In genomic region chr9:124858330-124859046, GRCh38 we compare ENCODE assay signal across 17 cellular contexts. TPM values are rescaled to one million over a fixed set of nuclear protein-coding genes. Genes with fewer than 3 reads are reported as not detected.
A peak's percentile ranks its signal among the peaks of the same experiment; 100 is the strongest.
DNase-seq lines count a peak whose midpoint lies in the region; TF ChIP-seq lines count a peak whose summit lies in the region.
"Had no signal": no experiment of that assay in that cellular context is flagged by ENCODE, and none has a peak within 500 bp of the region (broad histone marks: within the 10 kb centered on the region; RNA-seq: fewer than 3 reads in every experiment).

No MANE protein-coding gene starts in this region.

- peak; percentile 8; the same call in 1 of the 2 replicates for TF ChIP-seq CTCF in AG10803 (conservative IDR thresholded peaks at IDR 0.05; ENCODE audit: low read length)
- 0 out of 3 replicates have a peak, but pooled peaks have one; percentile 24 for TF ChIP-seq CTCF in GM12872 (IDR thresholded peaks at IDR 0.05; ENCODE audit: insufficient read depth, low read depth, low read length)
- no peak for TF ChIP-seq CTCF in left ventricle myocardium inferior (IDR thresholded peaks at IDR 0.05; ENCODE audit: borderline replicate concordance)

- H3K36me3 ChIP-seq in iPS-20b (ENCODE audit: insufficient read depth, low read depth, low read length) (peaks cover 48% of the 10 kb centered on the region), left ventricle myocardium inferior (peaks cover 37% of the 10 kb centered on the region)

- no peak overlapping the region; the same call in 1 of the 2 replicates for H3K9ac ChIP-seq in iPS-20b (ENCODE audit: low read depth, low read length)

- DNase-seq in AG10803 (ENCODE audit: low read depth) = no peak
- no peak for DNase-seq in Ammon's horn (ENCODE audit: low spot score)
- DNase-seq in left ventricle myocardium inferior = no peak
- no peak for DNase-seq in glomerular visceral epithelial cell (ENCODE audit: extremely low spot score)
- no peak for DNase-seq in NK-92 treated with Interleukin-12 subunit alpha and Interleukin-12 subunit beta, amount 100 ng/mL, for 24 hours (lab: John Stamatoyannopoulos, UW)
- DNase-seq: CD4-positive, alpha-beta T cell; effector CD8-positive, alpha-beta T cell; left cardiac atrium; NCI-H446 treated with DMSO at 0.1 percent for 48 hours; RPMI8226; spleen; T1000; thyroid gland had no signal

- H3K27me3 ChIP-seq in iPS-20b (ENCODE audit: insufficient read depth, low read length) (no peaks in the 10 kb centered on the region), left ventricle myocardium inferior (ENCODE audit: low read depth) (no peaks in the 10 kb centered on the region)
- H3K27me3 ChIP-seq: spleen, thyroid gland had no signal

- H3K4me1 ChIP-seq in iPS-20b (ENCODE audit: insufficient read depth, low read length) = peaks cover 5% of the 10 kb centered on the region
- peaks cover 48% of the 10 kb centered on the region for H3K4me1 ChIP-seq in left ventricle myocardium inferior

- H3K27ac ChIP-seq in iPS-20b (ENCODE audit: low read length) (no peak overlapping the region), left ventricle myocardium inferior (replicated peaks) (no peak overlapping the region)
- H3K27ac ChIP-seq: thyroid gland had no signal

- no peaks in the 10 kb centered on the region for H3K9me3 ChIP-seq in iPS-20b (ENCODE audit: insufficient read depth, low read depth, low read length)
- H3K9me3 ChIP-seq in left ventricle myocardium inferior (replicated peaks) = no peaks in the 10 kb centered on the region
- H3K9me3 ChIP-seq: spleen, thyroid gland had no signal

- H3K4me3 ChIP-seq in AG10803 (ENCODE audit: low read length) = no peak overlapping the region
- H3K4me3 ChIP-seq in iPS-20b (ENCODE audit: low read length) = 0 out of 2 replicates have a peak overlapping the region, but pooled peaks have one; percentile 94
- H3K4me3 ChIP-seq in left ventricle myocardium inferior = no peak overlapping the region
- H3K4me3 ChIP-seq: spleen, thyroid gland had no signal

- intact Hi-C loops in left ventricle myocardium inferior (cut with micrococcal nuclease) = no loop called here

TF ChIP-seq in PFSK-1, 5 proteins besides CTCF, POLR2A, EP300 and RAD21:
- no peak for TF ChIP-seq REST (IDR thresholded peaks at IDR 0.05; ENCODE audit: insufficient read depth in 1 of 2, low read depth in 2 of 2, low read length in 2 of 2)
- no peak for TF ChIP-seq SIN3A (IDR thresholded peaks at IDR 0.05; ENCODE audit: borderline replicate concordance, insufficient read depth, low read length)
- peak; percentile 23; the same call in 1 of the 2 replicates for TF ChIP-seq POLR2AphosphoS5 (IDR thresholded peaks at IDR 0.05; ENCODE audit: low read depth, low read length)
- TF ChIP-seq TAF1 (IDR thresholded peaks at IDR 0.05; ENCODE audit: borderline replicate concordance, insufficient read depth, low read length) = no peak

RNA-seq across cellular contexts. Expression of gene RPL35, which starts 3.3 kb away (rescaled TPM):
- polyA plus RNA-seq in PFSK-1 (2012; ENCODE audit: insufficient read length, low read depth) = 3,407 TPM
- total RNA-seq in left ventricle myocardium inferior = 686 TPM

RNA-seq across cellular contexts. Expression of gene ARPC5L, which starts 3.4 kb away (rescaled TPM):
- polyA plus RNA-seq in PFSK-1 (2012; ENCODE audit: insufficient read length, low read depth) = 85.2 TPM
- total RNA-seq in left ventricle myocardium inferior = 39.2 TPM

RNA-seq across cellular contexts. Expression of gene WDR38, which starts 5.2 kb away (rescaled TPM):
- polyA plus RNA-seq in PFSK-1 (2012; ENCODE audit: insufficient read length, low read depth) = not detected
- not detected for total RNA-seq in left ventricle myocardium inferior
- total RNA-seq: CD4-positive, alpha-beta T cell; frontal cortex; left cardiac atrium; spleen had no signal
- polyA plus RNA-seq: spleen had no signal
